Comparison of ENCODE assay signal across 1 cellular context in genomic region chr18:74595425-74595824, GRCh38.
TF ChIP-seq lines count a peak whose summit lies in the region.

No MANE protein-coding gene starts in this region.

TF ChIP-seq in WTC11, 78 proteins besides CTCF, POLR2A, EP300 and RAD21 (continued from another document):
- TF ChIP-seq SMAD3 (CRISPR knock-in tag; IDR thresholded peaks at IDR 0.05; ENCODE audit: borderline replicate concordance): no peak
- no peak for TF ChIP-seq KAT7 (CRISPR knock-in tag; IDR thresholded peaks at IDR 0.05; ENCODE audit: borderline replicate concordance)
- TF ChIP-seq ZNF416 (CRISPR knock-in tag; IDR thresholded peaks at IDR 0.05): no peak
- TF ChIP-seq RELA (CRISPR knock-in tag; IDR thresholded peaks at IDR 0.05; ENCODE audit: borderline replicate concordance): no peak
- no peak for TF ChIP-seq AR (CRISPR knock-in tag; IDR thresholded peaks at IDR 0.05)
